ENCODE assay signal across 1 cellular context in genomic region chr16:89031715-89032659, GRCh38.
TF ChIP-seq lines count a peak whose summit lies in the region.

No MANE protein-coding gene starts in this region.

TF ChIP-seq in H1, 55 proteins besides CTCF, POLR2A, EP300 and RAD21 (continued from another document):
- TF ChIP-seq, protein P1, sequence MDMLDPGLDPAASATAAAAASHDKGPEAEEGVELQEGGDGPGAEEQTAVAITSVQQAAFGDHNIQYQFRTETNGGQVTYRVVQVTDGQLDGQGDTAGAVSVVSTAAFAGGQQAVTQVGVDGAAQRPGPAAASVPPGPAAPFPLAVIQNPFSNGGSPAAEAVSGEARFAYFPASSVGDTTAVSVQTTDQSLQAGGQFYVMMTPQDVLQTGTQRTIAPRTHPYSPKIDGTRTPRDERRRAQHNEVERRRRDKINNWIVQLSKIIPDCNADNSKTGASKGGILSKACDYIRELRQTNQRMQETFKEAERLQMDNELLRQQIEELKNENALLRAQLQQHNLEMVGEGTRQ (IDR thresholded peaks at IDR 0.05; ENCODE audit: low read length), result no peak
- no peak for TF ChIP-seq PHF8 (conservative IDR thresholded peaks at IDR 0.05; ENCODE audit: low read depth, low read length)
- TF ChIP-seq ASH2L (IDR thresholded peaks at IDR 0.05; ENCODE audit: low read length), result no peak
- no peak for TF ChIP-seq RBBP5 (IDR thresholded peaks at IDR 0.05; ENCODE audit: borderline replicate concordance, low read depth, low read length)
- TF ChIP-seq GABPA (IDR thresholded peaks at IDR 0.05; ENCODE audit: borderline replicate concordance, insufficient read depth, low read length), result no peak
- TF ChIP-seq NRF1 (IDR thresholded peaks at IDR 0.05; ENCODE audit: low read depth, low read length), result no peak
- no peak for TF ChIP-seq TEAD4 (IDR thresholded peaks at IDR 0.05; ENCODE audit: low read depth, low read length)
- no peak for TF ChIP-seq BRCA1 (IDR thresholded peaks at IDR 0.05; ENCODE audit: low read depth, low read length)
- TF ChIP-seq SIX5 (IDR thresholded peaks at IDR 0.05; ENCODE audit: low read depth, low read length), result no peak
- TF ChIP-seq KDM5A (IDR thresholded peaks at IDR 0.05; ENCODE audit: low read length), result no peak
- TF ChIP-seq CBX8 (IDR thresholded peaks at IDR 0.05; ENCODE audit: borderline replicate concordance, low read depth, low read length), result no peak
- no peak for TF ChIP-seq YY1 (IDR thresholded peaks at IDR 0.05; ENCODE audit: low read depth, low read length)
- TF ChIP-seq SP1 (IDR thresholded peaks at IDR 0.05; ENCODE audit: low read depth, low read length), result no peak
- TF ChIP-seq TAF1 (IDR thresholded peaks at IDR 0.05; ENCODE audit: low read depth, low read length), result no peak
- TF ChIP-seq TAF7 (optimal IDR thresholded peaks at IDR 0.05; ENCODE audit: borderline replicate concordance, low read depth, low read length), result no peak
